9 cellular contexts compared by ENCODE assay signal in the genomic region with DNA sequence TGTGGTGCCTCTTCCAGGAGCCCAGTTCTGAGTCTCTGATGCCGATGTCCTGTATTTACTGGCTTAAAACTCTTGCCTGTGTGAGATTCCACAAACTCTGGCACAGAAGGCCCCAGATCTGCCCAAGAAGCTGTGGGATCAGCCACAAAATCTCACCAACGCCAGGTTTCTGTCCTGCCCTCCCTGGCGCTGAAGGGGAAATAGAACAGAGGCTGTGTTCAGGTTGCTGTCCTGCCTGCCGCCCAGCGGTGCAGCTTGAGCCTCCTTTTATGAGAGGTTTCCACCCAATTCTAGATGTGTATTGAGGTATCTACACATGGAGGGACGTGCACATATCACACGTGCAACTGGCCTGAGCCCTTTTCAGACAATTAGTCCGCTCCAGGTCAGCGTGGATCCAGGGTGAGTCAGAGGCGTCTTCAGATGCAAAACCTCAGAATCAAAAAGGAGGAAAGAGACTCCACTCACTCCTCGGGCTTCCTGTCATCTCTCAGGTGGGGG. TPM values are rescaled to one million over a fixed set of nuclear protein-coding genes. Genes with fewer than 3 reads are reported as not detected.
A peak's percentile ranks its signal among the peaks of the same experiment; 100 is the strongest.
DNase-seq lines count a peak whose midpoint lies in the region; FAIRE-seq and TF ChIP-seq lines count a peak whose summit lies in the region.
"Had no signal": no experiment of that assay in that cellular context is flagged by ENCODE, and none has a peak within 500 bp of the region (broad histone marks: within the 10 kb centered on the region; RNA-seq: fewer than 3 reads in every experiment).

No MANE protein-coding gene starts in this region.

- no peak overlapping the region for H3K4me3 Mint-ChIP-seq in activated naive CD4-positive, alpha-beta T cell treated with anti-CD3 and anti-CD28 coated beads for 36 hours
- peak overlapping the region; percentile 30 for H3K4me3 Mint-ChIP-seq in activated T-helper 2 cell treated with anti-CD3 and anti-CD28 coated beads, Interferon-gamma antibody, Interleukin-2, Interleukin-4, amounts not matched to agents 10 μg/mL and 5 μg/mL and 100 μg/mL, durations not matched to agents 14 hours and 24 hours and 36 hours (ENCODE audit: low read depth)

- H3K9me3 ChIP-seq in kidney (ENCODE audit: control insufficient read depth in 1 of 2, low read length in 2 of 2) (no peaks in the 10 kb centered on the region), tibial nerve (no peaks in the 10 kb centered on the region), WERI-Rb-1 (ENCODE audit: severe bottlenecking) (no peaks in the 10 kb centered on the region)

- peaks cover 6% of the 10 kb centered on the region for H3K36me3 Mint-ChIP-seq in activated naive CD4-positive, alpha-beta T cell treated with anti-CD3 and anti-CD28 coated beads for 36 hours (ENCODE audit: low read depth)
- H3K36me3 Mint-ChIP-seq in activated T-helper 2 cell treated with anti-CD3 and anti-CD28 coated beads, Interferon-gamma antibody, Interleukin-2, Interleukin-4, amounts not matched to agents 10 μg/mL and 5 μg/mL and 100 μg/mL, durations not matched to agents 14 hours and 24 hours and 36 hours (ENCODE audit: low read depth) = peaks cover 11% of the 10 kb centered on the region

- peaks cover 12 to 21% of the 10 kb centered on the region in 2 donors for H3K4me1 ChIP-seq in kidney (ENCODE audit: control insufficient read depth in 1 of 2, insufficient read depth in 1 of 2, low read depth in 1 of 2, low read length in 2 of 2)
- H3K4me1 ChIP-seq in tibial nerve = peaks cover 0 to 59% (median 41%) of the 10 kb centered on the region in 4 donors

- no peak for TF ChIP-seq POLR2A in tibial nerve (IDR thresholded peaks at IDR 0.05)

- H3K4me3 ChIP-seq in kidney (ENCODE audit: low read length in 2 of 2) = no peak overlapping the region
- H3K4me3 ChIP-seq in tibial nerve = no peak overlapping the region
- no peak overlapping the region for H3K4me3 ChIP-seq in WERI-Rb-1 (ENCODE audit: low read depth, low read length)

- intact Hi-C loops in activated naive CD4-positive, alpha-beta T cell treated with anti-CD3 and anti-CD28 coated beads for 36 hours (cut with micrococcal nuclease) = loop anchor here (5.0 to 10.0 kb wide), 2 partner anchors 431 to 687 kb away; partner anchors contain the start of gene BRSK2
- intact Hi-C loops in activated T-helper 2 cell treated with anti-CD3 and anti-CD28 coated beads, Interferon-gamma antibody, Interleukin-2, Interleukin-4, amounts not matched to agents 10 μg/mL and 5 μg/mL and 100 μg/mL, durations not matched to agents 14 hours and 24 hours and 36 hours (cut with micrococcal nuclease) = loop anchor here (2.0 kb wide), 1 partner anchor 137 kb away; the partner anchor contains the start of genes LMNTD2 and RASSF7
- intact Hi-C loops in kidney (cut with DNase I) = no loop called here

- no peaks in the 10 kb centered on the region for H3K27me3 Mint-ChIP-seq in activated naive CD4-positive, alpha-beta T cell treated with anti-CD3 and anti-CD28 coated beads for 36 hours (ENCODE audit: low read depth)
- no peaks in the 10 kb centered on the region for H3K27me3 Mint-ChIP-seq in activated T-helper 2 cell treated with anti-CD3 and anti-CD28 coated beads, Interferon-gamma antibody, Interleukin-2, Interleukin-4, amounts not matched to agents 10 μg/mL and 5 μg/mL and 100 μg/mL, durations not matched to agents 14 hours and 24 hours and 36 hours (ENCODE audit: low read depth)

- WGBS in tibial nerve, 2 donors = 69 to 71% methylated on average over 11 of the region's 11 CpGs

- peak overlapping the region; percentile 1 for H3K27ac Mint-ChIP-seq in activated naive CD4-positive, alpha-beta T cell treated with anti-CD3 and anti-CD28 coated beads for 36 hours
- H3K27ac Mint-ChIP-seq in activated T-helper 2 cell treated with anti-CD3 and anti-CD28 coated beads, Interferon-gamma antibody, Interleukin-2, Interleukin-4, amounts not matched to agents 10 μg/mL and 5 μg/mL and 100 μg/mL, durations not matched to agents 14 hours and 24 hours and 36 hours = peak overlapping the region; percentile 52

- no peaks in the 10 kb centered on the region for H3K9me3 Mint-ChIP-seq in activated naive CD4-positive, alpha-beta T cell treated with anti-CD3 and anti-CD28 coated beads for 36 hours
- no peaks in the 10 kb centered on the region for H3K9me3 Mint-ChIP-seq in activated T-helper 2 cell treated with anti-CD3 and anti-CD28 coated beads, Interferon-gamma antibody, Interleukin-2, Interleukin-4, amounts not matched to agents 10 μg/mL and 5 μg/mL and 100 μg/mL, durations not matched to agents 14 hours and 24 hours and 36 hours

- H3K27ac ChIP-seq in kidney (ENCODE audit: low read depth in 2 of 2, low read length in 2 of 2) (peak overlapping the region; percentile 25 to 79), tibial nerve (peak overlapping the region in 3 of 4 donors; percentile 97 to 100 (median 100)), WERI-Rb-1 (no peak overlapping the region)

- no peak for FAIRE-seq in kidney (lab: Jason Lieb, UNC)

- H3K9ac ChIP-seq in kidney (ENCODE audit: low read length in 2 of 2) = peak overlapping the region in 1 of 2 donors; percentile 57

- CTCF ChIA-PET in activated naive CD4-positive, alpha-beta T cell treated with anti-CD3 and anti-CD28 coated beads for 36 hours (lab: Charles Lee) = interaction anchor here (1.1 to 3.0 kb wide), 3 partner anchors 25 to 109 kb away, joined by 5 to 9 read pairs (median 9); no protein-coding TSS in a partner anchor

- H3K36me3 ChIP-seq in kidney (ENCODE audit: control insufficient read depth in 1 of 2, insufficient read depth in 2 of 2, low read length in 2 of 2) (peaks cover 0 to 2% of the 10 kb centered on the region in 2 donors), tibial nerve (peaks cover 0 to 41% (median 0%) of the 10 kb centered on the region in 3 donors), WERI-Rb-1 (peaks cover 3% of the 10 kb centered on the region)

- no peaks in the 10 kb centered on the region for H3K27me3 ChIP-seq in tibial nerve
- H3K27me3 ChIP-seq in WERI-Rb-1 (ENCODE audit: insufficient read depth, low read depth, severe bottlenecking) = no peaks in the 10 kb centered on the region

- no peak for DNase-seq in activated naive CD4-positive, alpha-beta T cell treated with anti-CD3 and anti-CD28 coated beads for 36 hours
- no peak for DNase-seq in activated naive CD4-positive, alpha-beta T cell (lab: John Stamatoyannopoulos, UW)
- DNase-seq in activated T-helper 2 cell treated with anti-CD3 and anti-CD28 coated beads, Interferon-gamma antibody, Interleukin-2, Interleukin-4, amounts not matched to agents 10 μg/mL and 5 μg/mL and 100 μg/mL, durations not matched to agents 14 hours and 24 hours and 36 hours (ENCODE audit: low spot score) = no peak
- no peak for DNase-seq in kidney
- DNase-seq in tibial nerve (ENCODE audit: low spot score in 2 of 2) = no peak
- DNase-seq in cortex of kidney (lab: John Stamatoyannopoulos, UW) = no peak
- no peak for DNase-seq in DMS153 (lab: John Stamatoyannopoulos, UW)
- no peak for DNase-seq in WERI-Rb-1
- DNase-seq: nucleus accumbens had no signal

- no peak for TF ChIP-seq EP300 in tibial nerve (IDR thresholded peaks at IDR 0.05)

- H3K4me1 Mint-ChIP-seq in activated naive CD4-positive, alpha-beta T cell treated with anti-CD3 and anti-CD28 coated beads for 36 hours (ENCODE audit: low read depth) = peaks cover 33% of the 10 kb centered on the region
- peaks cover 28% of the 10 kb centered on the region for H3K4me1 Mint-ChIP-seq in activated T-helper 2 cell treated with anti-CD3 and anti-CD28 coated beads, Interferon-gamma antibody, Interleukin-2, Interleukin-4, amounts not matched to agents 10 μg/mL and 5 μg/mL and 100 μg/mL, durations not matched to agents 14 hours and 24 hours and 36 hours (ENCODE audit: low read depth)

- TF ChIP-seq CTCF in kidney (IDR thresholded peaks at IDR 0.05; ENCODE audit: borderline replicate concordance, extremely low read depth, insufficient read depth) (no peak), tibial nerve (IDR thresholded peaks at IDR 0.05) (no peak), WERI-Rb-1 (IDR thresholded peaks at IDR 0.05; ENCODE audit: low read depth, low read length) (no peak)

RNA-seq across cellular contexts. Expression of gene TMEM80, which starts 2.2 kb away (rescaled TPM):
- total RNA-seq in activated naive CD4-positive, alpha-beta T cell treated with anti-CD3 and anti-CD28 coated beads for 36 hours = 1 to 10 TPM; 5.6 to 6.0 TPM
- 11.4 and 13.0 TPM in 2 replicates for total RNA-seq in activated T-helper 2 cell treated with anti-CD3 and anti-CD28 coated beads, Interferon-gamma antibody, Interleukin-2, Interleukin-4, amounts not matched to agents 10 μg/mL and 5 μg/mL and 100 μg/mL, durations not matched to agents 14 hours and 24 hours and 36 hours
- total RNA-seq in kidney (38.6 TPM), tibial nerve (10 to 100 TPM; 15.3 to 43.9 (median 38.1) TPM)
- polyA plus RNA-seq in kidney (ENCODE audit: insufficient read depth, low read depth, low replicate concordance) = 36.2 TPM

RNA-seq across cellular contexts. Expression of gene DEAF1, which starts 2.8 kb away (rescaled TPM):
- 10 to 100 TPM; 57.5 to 67.9 TPM for total RNA-seq in activated naive CD4-positive, alpha-beta T cell treated with anti-CD3 and anti-CD28 coated beads for 36 hours
- total RNA-seq in activated T-helper 2 cell treated with anti-CD3 and anti-CD28 coated beads, Interferon-gamma antibody, Interleukin-2, Interleukin-4, amounts not matched to agents 10 μg/mL and 5 μg/mL and 100 μg/mL, durations not matched to agents 14 hours and 24 hours and 36 hours = 61.2 and 72.0 TPM in 2 replicates
- total RNA-seq in kidney (54.5 TPM), tibial nerve (10 to 100 TPM; 31.6 to 54.3 (median 41.2) TPM)
- polyA plus RNA-seq in kidney (ENCODE audit: insufficient read depth, low read depth, low replicate concordance) = 30.2 TPM

RNA-seq across cellular contexts. Expression of gene EPS8L2, which starts 8.2 kb away (rescaled TPM):
- total RNA-seq in activated naive CD4-positive, alpha-beta T cell treated with anti-CD3 and anti-CD28 coated beads for 36 hours = 1 to 10 TPM; 7.1 to 8.1 TPM
- 17.8 and 24.6 TPM in 2 replicates for total RNA-seq in activated T-helper 2 cell treated with anti-CD3 and anti-CD28 coated beads, Interferon-gamma antibody, Interleukin-2, Interleukin-4, amounts not matched to agents 10 μg/mL and 5 μg/mL and 100 μg/mL, durations not matched to agents 14 hours and 24 hours and 36 hours
- total RNA-seq in kidney (287 TPM), tibial nerve (10 to 100 TPM; 29.1 to 48.0 (median 32.7) TPM)
- polyA plus RNA-seq in kidney (ENCODE audit: insufficient read depth, low read depth, low replicate concordance) = 199 TPM

RNA-seq across cellular contexts. Expression of gene TALDO1, which starts 49.4 kb away (rescaled TPM):
- total RNA-seq in activated naive CD4-positive, alpha-beta T cell treated with anti-CD3 and anti-CD28 coated beads for 36 hours = 100 to 1,000 TPM; 327 to 360 TPM
- total RNA-seq in activated T-helper 2 cell treated with anti-CD3 and anti-CD28 coated beads, Interferon-gamma antibody, Interleukin-2, Interleukin-4, amounts not matched to agents 10 μg/mL and 5 μg/mL and 100 μg/mL, durations not matched to agents 14 hours and 24 hours and 36 hours = 270 and 275 TPM in 2 replicates
- total RNA-seq in kidney (175 TPM), tibial nerve (100 to 1,000 TPM; 203 to 323 (median 241) TPM)
- 312 TPM for polyA plus RNA-seq in kidney (ENCODE audit: insufficient read depth, low read depth, low replicate concordance)
